15 cellular contexts compared by ENCODE assay signal in genomic region chrX:19595036-19595435, GRCh38.
DNase-seq lines count a peak whose midpoint lies in the region; ATAC-seq and TF ChIP-seq lines count a peak whose summit lies in the region.
"Had no signal": no experiment of that assay in that cellular context is flagged by ENCODE, and none has a peak within 500 bp of the region (broad histone marks: within the 10 kb centered on the region; RNA-seq: fewer than 3 reads in every experiment).

No MANE protein-coding gene starts in this region.

- H3K4me3 ChIP-seq in cardiac fibroblast (replicated peaks in 1 of 2; ENCODE audit: low read depth in 2 of 2, low read length in 2 of 2) (no peak overlapping the region), aorta (ENCODE audit: low read length in 2 of 2) (no peak overlapping the region)
- H3K4me3 ChIP-seq: stomach had no signal

- no peak for TF ChIP-seq CTCF in cardiac fibroblast (IDR thresholded peaks at IDR 0.05; ENCODE audit: low read depth, low read length)

- no peak overlapping the region for H3K27ac ChIP-seq in aorta (ENCODE audit: low read depth in 1 of 2, low read length in 2 of 2)
- H3K27ac ChIP-seq: neutrophil had no signal

- no peaks in the 10 kb centered on the region for H3K27me3 ChIP-seq in aorta (ENCODE audit: control insufficient read depth in 1 of 2, insufficient read depth in 2 of 2, low read length in 1 of 2)
- H3K27me3 ChIP-seq: neutrophil, stomach had no signal

- intact Hi-C loops in Right ventricle myocardium inferior (cut with DNase I) (loop anchor here (2.0 kb wide), 1 partner anchor 294 kb away; no protein-coding TSS in a partner anchor), cardiac septum (cut with DNase I) (loop anchor here (2.0 to 10.0 kb wide), 3 partner anchors 80 to 292 kb away; partner anchors contain the start of gene SH3KBP1), left ventricle myocardium superior (cut with micrococcal nuclease) (no loop called here), aorta (cut with DNase I) (loop anchor here in 1 of 2 donors (10.0 kb wide), 1 partner anchor 300 kb away; no protein-coding TSS in a partner anchor)

- 20 to 38% methylated on average over 7 of the region's 7 CpGs for WGBS in aorta, 2 donors

- H3K9me3 ChIP-seq in aorta (ENCODE audit: control insufficient read depth, low read length): no peaks in the 10 kb centered on the region
- H3K9me3 ChIP-seq: neutrophil had no signal

- ATAC-seq in Right ventricle myocardium inferior: peak; percentile 59
- ATAC-seq in left ventricle myocardium superior: peak; percentile 78
- peak; percentile 58 for ATAC-seq in aorta (ENCODE audit: low FRiP score)
- ATAC-seq: activated CD8-positive, alpha-beta memory T cell treated with anti-CD3 and anti-CD28 coated beads, Interleukin-2, amount 10 ng/mL, durations not matched to agents 7 days and 5 days had no signal

- H3K36me3 ChIP-seq in aorta (ENCODE audit: control insufficient read depth in 1 of 2, insufficient read depth in 2 of 2, low read length in 1 of 2): no peaks in the 10 kb centered on the region

- DNase-seq in Right ventricle myocardium inferior (ENCODE audit: missing footprints) (no peak), cardiac septum (ENCODE audit: low spot score) (no peak), cardiac fibroblast (ENCODE audit: low read depth in 2 of 2) (peak; percentile 39 to 77), left ventricle myocardium superior (no peak), aorta (no peak), RKO (ENCODE audit: low spot score) (no peak), NCI-H2171 treated with DMSO at 0.1 percent for 48 hours (lab: John Stamatoyannopoulos, UW) (no peak), EL (no peak)
- DNase-seq: activated CD8-positive, alpha-beta memory T cell treated with anti-CD3 and anti-CD28 coated beads, Interleukin-2, amount 10 ng/mL, durations not matched to agents 7 days and 5 days; activated naive CD4-positive, alpha-beta T cell treated with anti-CD3 and anti-CD28 coated beads for 36 hours; mammary epithelial cell; NCI-H2029 treated with DMSO at 0.1 percent for 48 hours; SHP77; stomach had no signal

- no peaks in the 10 kb centered on the region for H3K4me1 ChIP-seq in aorta (ENCODE audit: control insufficient read depth in 1 of 2, insufficient read depth in 2 of 2, low read length in 2 of 2)
- H3K4me1 ChIP-seq: stomach had no signal

Comparison
In these comparisons a context has a peak if more than half of its experiments do, and no peak if none do; other contexts are left out.
1. DNase-seq: peak in cardiac fibroblast (2 of 2); none in Right ventricle myocardium inferior (single experiment), cardiac septum (single experiment), left ventricle myocardium superior (single experiment), aorta (0 of 2), RKO (single experiment), NCI-H2171 treated with DMSO at 0.1 percent for 48 hours (single experiment) and EL (single experiment).
2. Peak in every context shown above with its lines, with median percentiles within 50 percentile points of each other: ATAC-seq.